Comparison of ENCODE assay signal across 19 cellular contexts in genomic region chr10:122306744-122307143, GRCh38. TPM values are rescaled to one million over a fixed set of nuclear protein-coding genes. Genes with fewer than 3 reads are reported as not detected.
DNase-seq lines count a peak whose midpoint lies in the region; ATAC-seq and TF ChIP-seq lines count a peak whose summit lies in the region.
"Had no signal": no experiment of that assay in that cellular context is flagged by ENCODE, and none has a peak within 500 bp of the region (broad histone marks: within the 10 kb centered on the region; RNA-seq: fewer than 3 reads in every experiment).

No MANE protein-coding gene starts in this region.

- H3K9me3 ChIP-seq in IMR-90 (ENCODE audit: control insufficient read depth, insufficient read depth, low read length) (no peaks in the 10 kb centered on the region; the same call in 1 of the 2 replicates), mesodermal cell (ENCODE audit: control insufficient read depth, low read length) (peaks cover 6% of the 10 kb centered on the region)
- H3K9me3 ChIP-seq: Caco-2, upper lobe of left lung had no signal

- 0 out of 2 replicates have a peak overlapping the region, but pooled peaks have one; percentile 53 for H4K5ac ChIP-seq in IMR-90 (ENCODE audit: low read depth, low read length)

- no peak overlapping the region for H3K4me3 Mint-ChIP-seq in chondrocyte (ENCODE audit: unreplicated experiment)
- H3K4me3 Mint-ChIP-seq: activated naive CD8-positive, alpha-beta T cell; brain; natural killer cell had no signal

- H3K9me3 Mint-ChIP-seq in chondrocyte (ENCODE audit: low read depth): peaks cover 8% of the 10 kb centered on the region
- H3K9me3 Mint-ChIP-seq: natural killer cell had no signal

- H4K8ac ChIP-seq in IMR-90 (ENCODE audit: low read depth in 2 of 2, low read length in 2 of 2): no peak overlapping the region

- dilution Hi-C loops in IMR-90 (cut with HindIII; ENCODE audit: low sequenced_read_pairs, unreplicated experiment): no loop called here

- peak overlapping the region; percentile 96 for H3K27ac Mint-ChIP-seq in chondrocyte (ENCODE audit: unreplicated experiment)
- H3K27ac Mint-ChIP-seq: activated naive CD8-positive, alpha-beta T cell; natural killer cell had no signal

- intact Hi-C loops in IMR-90 (cut with micrococcal nuclease) (loop anchor here (5.0 kb wide), 1 partner anchor 36 kb away; no protein-coding TSS in a partner anchor), left colon (cut with DNase I, micrococcal nuclease) (no loop called here)

- CTCF ChIA-PET in IMR-90 (lab: Yijun Ruan, JAX): interaction anchor here (2.4 kb wide), 1 partner anchor 8 kb away, joined by 8 read pairs; no protein-coding TSS in a partner anchor

- no peak overlapping the region for H2BK120ac ChIP-seq in IMR-90 (ENCODE audit: low read depth, low read length)

- no peak overlapping the region for H3K9ac ChIP-seq in IMR-90 (ENCODE audit: low read depth, low read length)
- H3K9ac ChIP-seq: KMS-11 had no signal

- POLR2A ChIA-PET in IMR-90 (lab: Charles Lee; ENCODE audit: unreplicated experiment): no interaction called here

- H2BK20ac ChIP-seq in IMR-90 (ENCODE audit: low read depth, low read length): no peak overlapping the region

- ATAC-seq in IMR-90 (ENCODE audit: low read depth): no peak
- no peak for ATAC-seq in HG02938 (IDR thresholded peaks at IDR 0.05; ENCODE audit: unreplicated experiment)
- no peak for ATAC-seq in left colon
- ATAC-seq: natural killer cell had no signal

- H2BK5ac ChIP-seq in IMR-90 (ENCODE audit: low read depth, low read length, poor library complexity, severe bottlenecking): no peak overlapping the region

- H3K14ac ChIP-seq in IMR-90 (replicated peaks; ENCODE audit: low read depth, low read length): no peak overlapping the region

- no peak overlapping the region; the same call in 1 of the 2 replicates for H4K91ac ChIP-seq in IMR-90 (ENCODE audit: insufficient read depth, low read depth, low read length)

- H3K27ac ChIP-seq in IMR-90 (ENCODE audit: insufficient read depth, low read length) (no peak overlapping the region), mesodermal cell (ENCODE audit: low read depth, low read length, severe bottlenecking) (peak overlapping the region; percentile 94), temporal lobe (ENCODE audit: low read depth, low read length) (peak overlapping the region; percentile 96)
- H3K27ac ChIP-seq: KMS-11, upper lobe of left lung had no signal

- DNase-seq in IMR-90 (no peak), chondrocyte (ENCODE audit: low spot score) (no peak), foreskin fibroblast (no peak), left colon (no peak)
- DNase-seq: Caco-2; HCEC 1CT; natural killer cell; NCI-H1048; NCI-H526 treated with DMSO at 0.1 percent for 48 hours; OCI-M1; stimulated activated CD4-positive, alpha-beta T cell treated with anti-CD3 and anti-CD28 coated beads, Interleukin-12 subunit alpha, Interleukin-12 subunit beta, amount 100 ng/mL, for 4 hours; upper lobe of left lung had no signal

- no peaks in the 10 kb centered on the region for H3K79me1 ChIP-seq in IMR-90 (ENCODE audit: low read depth in 1 of 2, low read length in 2 of 2)

- peaks cover 63% of the 10 kb centered on the region for H3K4me1 Mint-ChIP-seq in chondrocyte (ENCODE audit: low read depth)
- H3K4me1 Mint-ChIP-seq: natural killer cell had no signal

- peak overlapping the region; percentile 35; the same call in 1 of the 2 replicates for H2AK5ac ChIP-seq in IMR-90 (ENCODE audit: low read depth, low read length)

- no peak for TF ChIP-seq RAD21 in IMR-90 (IDR thresholded peaks at IDR 0.05; ENCODE audit: low read length)

- H3K9me1 ChIP-seq in IMR-90 (ENCODE audit: insufficient read depth, low read length): peaks cover 8% of the 10 kb centered on the region

- no peak overlapping the region; the same call in 2 of the 3 replicates for H2BK15ac ChIP-seq in IMR-90 (ENCODE audit: low read depth, low read length)

- BruUV-seq in IMR-90 (replicated peaks; lab: Mats Ljungman, UMichigan): no TSS peak

- H3K27me3 ChIP-seq in IMR-90 (ENCODE audit: control insufficient read depth, insufficient read depth, low read length): no peaks in the 10 kb centered on the region
- H3K27me3 ChIP-seq: upper lobe of left lung had no signal

- no peak overlapping the region for H3K23ac ChIP-seq in IMR-90 (ENCODE audit: low read depth, low read length)

- no peak overlapping the region for H2AK9ac ChIP-seq in IMR-90 (replicated peaks; ENCODE audit: low read depth, low read length, poor library complexity)

- H3K4me3 ChIP-seq in IMR-90 (ENCODE audit: insufficient read depth, low read depth, low read length) (no peak overlapping the region), mesodermal cell (ENCODE audit: extremely low read depth, insufficient read depth, low read length, poor library complexity, severe bottlenecking) (no peak overlapping the region), foreskin fibroblast (ENCODE audit: low read depth in 1 of 2, low read length in 2 of 2) (no peak overlapping the region)
- H3K4me3 ChIP-seq: upper lobe of left lung had no signal

- H3K4ac ChIP-seq in IMR-90 (ENCODE audit: low read depth, low read length): no peak overlapping the region

- no peak overlapping the region for H3K4me2 ChIP-seq in IMR-90 (ENCODE audit: low read depth, low read length)
- H3K4me2 ChIP-seq: KMS-11 had no signal

- TF ChIP-seq CTCF in IMR-90 (conservative IDR thresholded peaks at IDR 0.05; ENCODE audit: low read depth, low read length): no peak
- TF ChIP-seq CTCF in chondrocyte (IDR thresholded peaks at IDR 0.05): no peak
- no peak for TF ChIP-seq CTCF in foreskin fibroblast (IDR thresholded peaks at IDR 0.05; ENCODE audit: low read depth, low read length)

- H4K20me1 ChIP-seq in IMR-90 (ENCODE audit: insufficient read depth, low read length): no peaks in the 10 kb centered on the region

- H3K18ac ChIP-seq in IMR-90 (ENCODE audit: low read depth, low read length): peak overlapping the region; percentile 49; the same call in 1 of the 2 replicates

- H3K27me3 Mint-ChIP-seq in chondrocyte (ENCODE audit: low read depth): no peaks in the 10 kb centered on the region

- no peak overlapping the region for H3K56ac ChIP-seq in IMR-90 (ENCODE audit: extremely low read depth, insufficient read depth, low read length)

- in situ Hi-C loops in IMR-90 (cut with MboI; ENCODE audit: low sequenced_read_pairs): no loop called here

- no peak for TF ChIP-seq POLR2A in IMR-90 (IDR thresholded peaks at IDR 0.05; ENCODE audit: low read depth, low read length)

- no peaks in the 10 kb centered on the region for H3K36me3 ChIP-seq in IMR-90 (ENCODE audit: control insufficient read depth, insufficient read depth, low read length)
- H3K36me3 ChIP-seq in mesodermal cell (ENCODE audit: control insufficient read depth, insufficient read depth, low read length): no peaks in the 10 kb centered on the region
- H3K36me3 ChIP-seq: upper lobe of left lung had no signal

- H3K4me1 ChIP-seq in IMR-90 (ENCODE audit: control insufficient read depth, insufficient read depth, low read length) (peaks cover 8% of the 10 kb centered on the region), mesodermal cell (ENCODE audit: control insufficient read depth, insufficient read depth, low read length, poor library complexity, severe bottlenecking) (peaks cover 32% of the 10 kb centered on the region)

- WGBS in IMR-90 (ENCODE audit: extremely low coverage in 2 of 2, insufficient read length in 1 of 2), 2 experiments: 100% methylated on average over 2 of the region's 3 CpGs; no CpG with 5 or more reads in 1 of the 2 experiments
- WGBS in mesodermal cell (ENCODE audit: insufficient coverage in 2 of 2), 2 experiments: 73 to 88% methylated on average over 2 to 3 of the region's 3 CpGs

- no peak overlapping the region for H2AFZ ChIP-seq in IMR-90 (replicated peaks; ENCODE audit: low read length, poor library complexity)

- H3K36me3 Mint-ChIP-seq in chondrocyte (ENCODE audit: low read depth): peaks cover 1% of the 10 kb centered on the region
- H3K36me3 Mint-ChIP-seq: brain, natural killer cell had no signal

TF ChIP-seq in IMR-90, 13 proteins besides CTCF, POLR2A, EP300 and RAD21 (continues in another document):
- no peak for TF ChIP-seq CHD1 (IDR thresholded peaks at IDR 0.05; ENCODE audit: low read depth, low read length)
- TF ChIP-seq BHLHE40 (IDR thresholded peaks at IDR 0.05; ENCODE audit: low read depth, low read length): no peak
- no peak for TF ChIP-seq MAFK (IDR thresholded peaks at IDR 0.05; ENCODE audit: low read depth, low read length)
- no peak for TF ChIP-seq SMC3 (IDR thresholded peaks at IDR 0.05; ENCODE audit: low read depth, low read length)
- TF ChIP-seq RCOR1 (IDR thresholded peaks at IDR 0.05; ENCODE audit: insufficient replicate concordance, low read length): no peak
- TF ChIP-seq ELK1 (IDR thresholded peaks at IDR 0.05; ENCODE audit: borderline replicate concordance, low read depth, low read length): no peak
- TF ChIP-seq RFX5 (IDR thresholded peaks at IDR 0.05; ENCODE audit: low read depth, low read length): no peak
- TF ChIP-seq USF2 (IDR thresholded peaks at IDR 0.05; ENCODE audit: low read depth, low read length): no peak
- TF ChIP-seq MAZ (IDR thresholded peaks at IDR 0.05; ENCODE audit: borderline replicate concordance, low read depth, low read length): no peak
- TF ChIP-seq FOS (IDR thresholded peaks at IDR 0.05; ENCODE audit: low read depth, low read length): no peak

RNA-seq across cellular contexts. Expression of gene BTBD16, which starts 35.6 kb away (rescaled TPM):
- not detected in 2 replicates for total RNA-seq in IMR-90 (2012; rRNA removed)
- polyA plus RNA-seq in IMR-90 (2012; rRNA removed): not detected in 2 replicates
- not detected in 2 replicates for polyA plus RNA-seq in IMR-90 (2012; cell fraction: cytosol; rRNA removed)
- 0.08 TPM in 1 of 2 replicates, not detected in the other for polyA plus RNA-seq in IMR-90 (2012; cell fraction: nucleus; rRNA removed; ENCODE audit: low replicate concordance)
- 0.10 to 0.29 TPM in 2 of 3 replicates, not detected in the other for total RNA-seq in chondrocyte
- polyA plus RNA-seq in mesodermal cell (2013, experiment 1 of 2): not detected
- not detected for polyA plus RNA-seq in mesodermal cell (2013, experiment 2 of 2)
- not detected for total RNA-seq in temporal lobe
- under 1 TPM; 0.14 to 0.15 TPM for total RNA-seq in left colon
- total RNA-seq: activated CD8-positive, alpha-beta memory T cell treated with anti-CD3 and anti-CD28 coated beads for 36 hours; Caco-2; natural killer cell had no signal
